Comparison of ENCODE assay signal across 12 cellular contexts in genomic region chr6:167750956-167751358, GRCh38.
DNase-seq lines count a peak whose midpoint lies in the region; ATAC-seq and TF ChIP-seq lines count a peak whose summit lies in the region.
"Had no signal": no experiment of that assay in that cellular context is flagged by ENCODE, and none has a peak within 500 bp of the region (broad histone marks: within the 10 kb centered on the region; RNA-seq: fewer than 3 reads in every experiment).

No MANE protein-coding gene starts in this region.

- in situ Hi-C loops in KBM-7 (cut with MboI; ENCODE audit: low pct_unique_long_range_greater_than_20kb, low sequenced_read_pairs) = no loop called here

- TF ChIP-seq CTCF in GM20000 (IDR thresholded peaks at IDR 0.05; ENCODE audit: extremely low read depth, missing control alignments) (no peak), omental fat pad (IDR thresholded peaks at IDR 0.05) (no peak)

- intact Hi-C loops in left colon (cut with DNase I, micrococcal nuclease) = no loop called here

- peak; percentile 58 for DNase-seq in HuH-7.5 (ENCODE audit: low spot score)
- DNase-seq in cerebellar nuclear complex (lab: John Stamatoyannopoulos, UW) = peak; percentile 82 to 93
- peak; percentile 70 to 88 for DNase-seq in left colon
- peak; percentile 45 for DNase-seq in superior temporal gyrus (ENCODE audit: extremely low spot score)
- no peak for DNase-seq in NCI-H2171 (lab: John Stamatoyannopoulos, UW)
- DNase-seq in KBM-7 = no peak
- no peak for DNase-seq in GM20000 (ENCODE audit: low spot score)
- DNase-seq in omental fat pad (ENCODE audit: low spot score) = no peak
- DNase-seq: activated naive CD4-positive, alpha-beta T cell treated with anti-CD3 and anti-CD28 coated beads, Interleukin-2, amount 50 U/mL, for 16 hours; hippocampal formation; MM.1S had no signal

- ATAC-seq in left colon (peak; percentile 99), omental fat pad (ENCODE audit: low FRiP score) (no peak)
- ATAC-seq: activated CD4-positive, CD25-positive, alpha-beta regulatory T cell treated with anti-CD3 and anti-CD28 coated beads, Interleukin-2, amount 50 U/mL, for 24 hours had no signal

Comparison
In these comparisons a context has a peak if more than half of its experiments do, and no peak if none do; other contexts are left out.
1. DNase-seq: peak in HuH-7.5 (single experiment), cerebellar nuclear complex (2 of 2), left colon (2 of 2) and superior temporal gyrus (single experiment); none in NCI-H2171 (single experiment), KBM-7 (single experiment), GM20000 (single experiment) and omental fat pad (single experiment).